Comparison of ENCODE assay signal across 27 cellular contexts in the genomic region with DNA sequence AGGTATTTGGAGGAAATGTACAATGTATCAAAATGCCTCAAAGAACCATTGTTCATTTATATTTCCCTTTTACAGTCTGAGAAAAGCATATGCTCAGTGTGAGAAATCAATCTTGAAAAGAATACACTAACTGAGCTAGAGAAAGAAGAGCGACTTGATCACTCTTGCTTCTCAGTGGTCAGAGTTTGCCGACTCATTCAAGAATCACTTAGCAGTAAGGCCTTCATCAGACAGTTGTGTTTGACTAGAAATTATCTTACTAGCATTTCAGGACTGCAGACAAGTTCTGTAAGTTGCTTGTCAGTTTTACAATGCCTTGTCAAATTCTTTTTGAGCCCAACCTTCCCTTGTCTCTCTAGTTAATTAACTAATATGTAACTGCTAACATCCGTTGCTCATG. TPM values are rescaled to one million over a fixed set of nuclear protein-coding genes. Genes with fewer than 3 reads are reported as not detected.
A peak's percentile ranks its signal among the peaks of the same experiment; 100 is the strongest.
DNase-seq lines count a peak whose midpoint lies in the region; ATAC-seq and TF ChIP-seq lines count a peak whose summit lies in the region.
"Had no signal": no experiment of that assay in that cellular context is flagged by ENCODE, and none has a peak within 500 bp of the region (broad histone marks: within the 10 kb centered on the region; RNA-seq: fewer than 3 reads in every experiment).

No MANE protein-coding gene starts in this region.

- no peak overlapping the region for H3K9ac ChIP-seq in DND-41 (ENCODE audit: low read depth, low read length)

- no peaks in the 10 kb centered on the region for H3K27me3 Mint-ChIP-seq in activated T-helper 17 cell treated with anti-CD3 and anti-CD28 coated beads, Interleukin-2, amount 50 U/mL, for 72 hours
- H3K27me3 Mint-ChIP-seq in natural killer cell (ENCODE audit: low read depth in 2 of 2) = no peaks in the 10 kb centered on the region
- H3K27me3 Mint-ChIP-seq: activated naive CD8-positive, alpha-beta T cell treated with anti-CD3 and anti-CD28 coated beads, Interleukin-2, amount 50 U/mL, for 24 hours had no signal

- ATAC-seq in DND-41 (ENCODE audit: insufficient read depth, low read depth) (no peak), natural killer cell (no peak), foreskin keratinocyte (no peak), HG03139 (IDR thresholded peaks at IDR 0.05; ENCODE audit: unreplicated experiment) (no peak)
- no peak for ATAC-seq in activated T-helper 17 cell treated with anti-CD3 and anti-CD28 coated beads, Interleukin-2, amount 50 U/mL, for 72 hours (replicated peaks)
- ATAC-seq: activated naive CD8-positive, alpha-beta T cell treated with anti-CD3 and anti-CD28 coated beads, Interleukin-2, amount 50 U/mL, for 24 hours; pancreas; right cardiac atrium had no signal

- intact Hi-C loops in natural killer cell (cut with micrococcal nuclease) = no loop called here

- H3K4me3 Mint-ChIP-seq in activated T-helper 17 cell treated with anti-CD3 and anti-CD28 coated beads, Interleukin-2, amount 50 U/mL, for 72 hours = peak overlapping the region; percentile 32
- H3K4me3 Mint-ChIP-seq in natural killer cell = no peak overlapping the region
- H3K4me3 Mint-ChIP-seq: activated naive CD8-positive, alpha-beta T cell treated with anti-CD3 and anti-CD28 coated beads, Interleukin-2, amount 50 U/mL, for 24 hours; nephron had no signal

- 0 out of 2 replicates have a peak overlapping the region, but pooled peaks have one; percentile 38 for H2AFZ ChIP-seq in DND-41 (ENCODE audit: low read depth, low read length)

- H3K4me1 Mint-ChIP-seq in activated T-helper 17 cell treated with anti-CD3 and anti-CD28 coated beads, Interleukin-2, amount 50 U/mL, for 72 hours = no peaks in the 10 kb centered on the region
- peaks cover 4 to 6% of the 10 kb centered on the region in 2 donors for H3K4me1 Mint-ChIP-seq in natural killer cell
- H3K4me1 Mint-ChIP-seq: activated naive CD8-positive, alpha-beta T cell treated with anti-CD3 and anti-CD28 coated beads, Interleukin-2, amount 50 U/mL, for 24 hours; nephron had no signal

- H3K79me2 ChIP-seq in DND-41 (ENCODE audit: insufficient read depth, low read length) = no peaks in the 10 kb centered on the region

- H3K27me3 ChIP-seq in DND-41 (ENCODE audit: insufficient read depth, low read length, poor library complexity) = no peaks in the 10 kb centered on the region
- H3K27me3 ChIP-seq in foreskin keratinocyte = no peaks in the 10 kb centered on the region
- H3K27me3 ChIP-seq: pancreas had no signal

- no peak overlapping the region for H3K4me2 ChIP-seq in DND-41 (ENCODE audit: insufficient read depth, low read length)

- H3K9me3 ChIP-seq in DND-41 (ENCODE audit: insufficient read depth, low read length, severe bottlenecking) = no peaks in the 10 kb centered on the region
- H3K9me3 ChIP-seq: left ventricle myocardium inferior, pancreas had no signal

- H3K27ac ChIP-seq in DND-41 (ENCODE audit: low read length) (peak overlapping the region; percentile 80), foreskin keratinocyte (no peak overlapping the region)
- H3K27ac ChIP-seq: epithelial cell of prostate, left ventricle myocardium inferior, pancreas, SK-N-MC, WERI-Rb-1 had no signal

- H3K4me3 ChIP-seq in DND-41 (ENCODE audit: low read depth in 1 of 2, low read length in 2 of 2) = no peak overlapping the region
- H3K4me3 ChIP-seq: left ventricle myocardium inferior, pancreas, SK-N-MC had no signal

- H3K4me1 ChIP-seq in DND-41 (ENCODE audit: insufficient read depth, low read length) (peaks cover 64% of the 10 kb centered on the region), foreskin keratinocyte (peaks cover 3% of the 10 kb centered on the region)
- H3K4me1 ChIP-seq: left ventricle myocardium inferior had no signal

- H3K36me3 Mint-ChIP-seq in activated T-helper 17 cell treated with anti-CD3 and anti-CD28 coated beads, Interleukin-2, amount 50 U/mL, for 72 hours (ENCODE audit: low read depth) = no peaks in the 10 kb centered on the region
- H3K36me3 Mint-ChIP-seq in natural killer cell = no peaks in the 10 kb centered on the region

- H3K27ac Mint-ChIP-seq in activated T-helper 17 cell treated with anti-CD3 and anti-CD28 coated beads, Interleukin-2, amount 50 U/mL, for 72 hours = no peak overlapping the region
- peak overlapping the region; percentile 51 to 71 for H3K27ac Mint-ChIP-seq in natural killer cell
- H3K27ac Mint-ChIP-seq: activated naive CD8-positive, alpha-beta T cell treated with anti-CD3 and anti-CD28 coated beads, Interleukin-2, amount 50 U/mL, for 24 hours; nephron had no signal

- no peak for DNase-seq in DND-41
- DNase-seq in MV-4-11 (lab: John Stamatoyannopoulos, UW) = peak; percentile 4
- no peak for DNase-seq in natural killer cell
- no peak for DNase-seq in foreskin keratinocyte
- no peak for DNase-seq in GM03348 (ENCODE audit: low spot score)
- DNase-seq in NCI-H2196 (lab: John Stamatoyannopoulos, UW; ENCODE audit: unreplicated experiment) = no peak
- DNase-seq: activated CD4-positive, alpha-beta T cell treated with anti-CD3 and anti-CD28 coated beads for 48 hours; activated gamma-delta T cell treated with Interleukin-2 at 50 U/mL for 16 hours; activated naive CD8-positive, alpha-beta T cell treated with anti-CD3 and anti-CD28 coated beads, Interleukin-2, amount 50 U/mL, for 24 hours; activated T-cell treated with anti-CD3 and anti-CD28 coated beads, Interleukin-2, amount 50 U/mL, for 1 hour; DMS53; GDM1; islet precursor cell; left ventricle myocardium inferior; NCI-H1105 treated with DMSO at 0.1 percent for 48 hours; NCI-H2029; NCI-H2227 treated with DMSO at 0.1 percent for 48 hours; pancreas; right cardiac atrium; stimulated activated naive CD4-positive, alpha-beta T cell treated with Interleukin-2 at 50 U/mL for 16 hours; WERI-Rb-1 had no signal

- peaks cover 6% of the 10 kb centered on the region; the same call in 1 of the 2 replicates for H3K36me3 ChIP-seq in DND-41 (ENCODE audit: insufficient read depth, low read length)
- H3K36me3 ChIP-seq: left ventricle myocardium inferior, pancreas, WERI-Rb-1 had no signal

- H3K9me3 Mint-ChIP-seq in activated T-helper 17 cell treated with anti-CD3 and anti-CD28 coated beads, Interleukin-2, amount 50 U/mL, for 72 hours = no peaks in the 10 kb centered on the region
- no peaks in the 10 kb centered on the region for H3K9me3 Mint-ChIP-seq in natural killer cell

- no peak for TF ChIP-seq CTCF in DND-41 (IDR thresholded peaks at IDR 0.05; ENCODE audit: borderline replicate concordance, extremely low read depth, low read length, poor library complexity, severe bottlenecking)
- TF ChIP-seq CTCF in natural killer cell (IDR thresholded peaks at IDR 0.05) = no peak
- TF ChIP-seq CTCF in foreskin keratinocyte (conservative IDR thresholded peaks at IDR 0.05) = no peak

- H4K20me1 ChIP-seq in DND-41 (ENCODE audit: insufficient read depth, low read length) = no peaks in the 10 kb centered on the region

RNA-seq across cellular contexts. Expression of gene RGS18, which starts 12.9 kb away (rescaled TPM):
- total RNA-seq in activated T-helper 17 cell treated with anti-CD3 and anti-CD28 coated beads, Interleukin-2, amount 50 U/mL, for 72 hours = under 1 TPM; 0.42 to 0.43 TPM
- 10 to 100 TPM in 2 of 3 donors, 1 to 10 TPM in 1; 4.5 to 21.9 (median 17.2) TPM for total RNA-seq in natural killer cell
- total RNA-seq in foreskin keratinocyte = 0.35 and 0.48 TPM in 2 replicates
- 0.23 and 0.25 TPM in 2 replicates for polyA plus RNA-seq in foreskin keratinocyte
- polyA plus RNA-seq: BJ had no signal
